In genomic region chr7:93249749-93250148, GRCh38 we compare ENCODE assay signal across 25 cellular contexts. TPM values are rescaled to one million over a fixed set of nuclear protein-coding genes. Genes with fewer than 3 reads are reported as not detected.
DNase-seq lines count a peak whose midpoint lies in the region; ATAC-seq and TF ChIP-seq lines count a peak whose summit lies in the region.
"Had no signal": no experiment of that assay in that cellular context is flagged by ENCODE, and none has a peak within 500 bp of the region (broad histone marks: within the 10 kb centered on the region; RNA-seq: fewer than 3 reads in every experiment).

No MANE protein-coding gene starts in this region.

- no peaks in the 10 kb centered on the region for H4K20me1 ChIP-seq in GM23338 (replicated peaks; ENCODE audit: insufficient read depth)

- H3K9me3 Mint-ChIP-seq in GM23338, result no peaks in the 10 kb centered on the region
- no peaks in the 10 kb centered on the region for H3K9me3 Mint-ChIP-seq in progenitor cell of endocrine pancreas (ENCODE audit: low read depth)
- H3K9me3 Mint-ChIP-seq: activated CD4-positive, alpha-beta memory T cell treated with anti-CD3 and anti-CD28 coated beads, Interleukin-2, amount 10 ng/mL, durations not matched to agents 7 days and 5 days; central memory CD8-positive, alpha-beta T cell had no signal

- no peak overlapping the region for H2AFZ ChIP-seq in GM23338

- H3K27ac Mint-ChIP-seq in GM23338 (no peak overlapping the region), progenitor cell of endocrine pancreas (no peak overlapping the region)
- H3K27ac Mint-ChIP-seq: activated CD4-positive, alpha-beta memory T cell treated with anti-CD3 and anti-CD28 coated beads, Interleukin-2, amount 10 ng/mL, durations not matched to agents 7 days and 5 days; activated naive CD8-positive, alpha-beta T cell; naive thymus-derived CD4-positive, alpha-beta T cell had no signal

- TF ChIP-seq CTCF in GM23338 (conservative IDR thresholded peaks at IDR 0.05; ENCODE audit: low read depth in 2 of 2), result no peak
- no peak for TF ChIP-seq CTCF in astrocyte of the cerebellum (IDR thresholded peaks at IDR 0.05; ENCODE audit: low read depth, low read length, missing control alignments)
- no peak for TF ChIP-seq CTCF in fibroblast of the aortic adventitia (IDR thresholded peaks at IDR 0.05; ENCODE audit: insufficient read depth, low read length)
- no peak for TF ChIP-seq CTCF in progenitor cell of endocrine pancreas (IDR thresholded peaks at IDR 0.05; ENCODE audit: unreplicated experiment)
- TF ChIP-seq CTCF in ascending aorta (IDR thresholded peaks at IDR 0.05), result no peak

- H3K27ac ChIP-seq in GM23338 (ENCODE audit: low read depth) (no peak overlapping the region), ascending aorta (no peak overlapping the region)
- H3K27ac ChIP-seq: BLaER1 treated with 17β-estradiol and CSF1 and Interleukin-3, amounts not matched to agents 10 nM and 100 nM; foreskin keratinocyte; WERI-Rb-1 had no signal

- peak; percentile 47 for DNase-seq in GM23338 (ENCODE audit: low spot score)
- peak; percentile 12 for DNase-seq in astrocyte of the cerebellum (ENCODE audit: low read depth)
- DNase-seq in fibroblast of the aortic adventitia (ENCODE audit: low read depth), result peak; percentile 51
- peak; percentile 12 for DNase-seq in progenitor cell of endocrine pancreas (ENCODE audit: low spot score, unreplicated experiment)
- DNase-seq in ascending aorta (ENCODE audit: low spot score in 2 of 2), result no peak
- DNase-seq: activated CD4-positive, alpha-beta memory T cell treated with anti-CD3 and anti-CD28 coated beads, Interleukin-2, amount 10 ng/mL, durations not matched to agents 7 days and 5 days; activated T-cell treated with anti-CD3 and anti-CD28 coated beads, Interleukin-2, amount 50 U/mL, for 48 hours; effector memory CD4-positive, alpha-beta T cell; foreskin keratinocyte; H7; naive thymus-derived CD4-positive, alpha-beta T cell; NCI-H1694; stimulated activated CD4-positive, alpha-beta T cell treated with anti-CD3 and anti-CD28 coated beads, Interleukin-4, amount 100 ng/mL, for 4 hours; stimulated activated CD8-positive, alpha-beta memory T cell treated with anti-CD3 and anti-CD28 coated beads, Interleukin-4, amount 100 ng/mL, for 48 hours; WERI-Rb-1 had no signal

- no peak overlapping the region for H3K4me3 Mint-ChIP-seq in GM23338
- H3K4me3 Mint-ChIP-seq in progenitor cell of endocrine pancreas (ENCODE audit: low read depth), result no peak overlapping the region
- H3K4me3 Mint-ChIP-seq: activated CD4-positive, alpha-beta memory T cell treated with anti-CD3 and anti-CD28 coated beads, Interleukin-2, amount 10 ng/mL, durations not matched to agents 7 days and 5 days; activated naive CD8-positive, alpha-beta T cell; central memory CD8-positive, alpha-beta T cell; naive thymus-derived CD4-positive, alpha-beta T cell had no signal

- no peaks in the 10 kb centered on the region for H3F3A ChIP-seq in GM23338 (replicated peaks; ENCODE audit: low read depth)

- H3K4me3 ChIP-seq in GM23338 (no peak overlapping the region), astrocyte of the cerebellum (ENCODE audit: low read depth, low read length) (no peak overlapping the region), fibroblast of the aortic adventitia (ENCODE audit: low read depth, low read length) (no peak overlapping the region), ascending aorta (no peak overlapping the region)
- H3K4me3 ChIP-seq: BLaER1 treated with 17β-estradiol and CSF1 and Interleukin-3, amounts not matched to agents 10 nM and 100 nM; lung; smooth muscle cell had no signal

- H3K9me3 ChIP-seq in ascending aorta, result no peaks in the 10 kb centered on the region
- H3K9me3 ChIP-seq: BLaER1 treated with 17β-estradiol and CSF1 and Interleukin-3, amounts not matched to agents 10 nM and 100 nM had no signal

- H3K4me1 Mint-ChIP-seq in GM23338 (no peaks in the 10 kb centered on the region), progenitor cell of endocrine pancreas (ENCODE audit: low read depth) (no peaks in the 10 kb centered on the region)

- ATAC-seq in GM23338, result peak; percentile 79
- ATAC-seq in HG02981 (IDR thresholded peaks at IDR 0.05; ENCODE audit: unreplicated experiment), result no peak
- no peak for ATAC-seq in GM18520 (IDR thresholded peaks at IDR 0.05; ENCODE audit: unreplicated experiment)
- ATAC-seq: foreskin keratinocyte; naive thymus-derived CD4-positive, alpha-beta T cell had no signal

- H3K36me3 ChIP-seq in GM23338 (ENCODE audit: insufficient read depth) (no peaks in the 10 kb centered on the region), ascending aorta (no peaks in the 10 kb centered on the region)
- H3K36me3 ChIP-seq: WERI-Rb-1 had no signal

- in situ Hi-C loops in astrocyte of the cerebellum (cut with HindIII; ENCODE audit: low sequenced_read_pairs), result loop anchor here (5.0 kb wide), 1 partner anchor 303 kb away; no protein-coding TSS in a partner anchor

- no peaks in the 10 kb centered on the region for H3K79me2 ChIP-seq in GM23338 (replicated peaks; ENCODE audit: insufficient read depth)

- no peaks in the 10 kb centered on the region for H3K36me3 Mint-ChIP-seq in GM23338 (ENCODE audit: low read depth)
- H3K36me3 Mint-ChIP-seq in progenitor cell of endocrine pancreas (ENCODE audit: insufficient read depth), result no peaks in the 10 kb centered on the region
- H3K36me3 Mint-ChIP-seq: activated naive CD8-positive, alpha-beta T cell had no signal

- no peaks in the 10 kb centered on the region for H3K4me1 ChIP-seq in GM23338 (ENCODE audit: insufficient read depth)
- no peaks in the 10 kb centered on the region for H3K4me1 ChIP-seq in ascending aorta
- H3K4me1 ChIP-seq: BLaER1 treated with 17β-estradiol and CSF1 and Interleukin-3, amounts not matched to agents 10 nM and 100 nM; foreskin keratinocyte had no signal

- H3K27me3 ChIP-seq in GM23338 (ENCODE audit: insufficient read depth) (no peaks in the 10 kb centered on the region), ascending aorta (no peaks in the 10 kb centered on the region)
- H3K27me3 ChIP-seq: BLaER1 treated with 17β-estradiol and CSF1 and Interleukin-3, amounts not matched to agents 10 nM and 100 nM; foreskin keratinocyte had no signal

- H3K27me3 Mint-ChIP-seq in GM23338 (ENCODE audit: insufficient read depth, low read depth, poor library complexity), result no peaks in the 10 kb centered on the region
- H3K27me3 Mint-ChIP-seq in progenitor cell of endocrine pancreas, result no peaks in the 10 kb centered on the region
- H3K27me3 Mint-ChIP-seq: activated CD4-positive, alpha-beta memory T cell treated with anti-CD3 and anti-CD28 coated beads, Interleukin-2, amount 10 ng/mL, durations not matched to agents 7 days and 5 days; activated naive CD8-positive, alpha-beta T cell; central memory CD8-positive, alpha-beta T cell; naive thymus-derived CD4-positive, alpha-beta T cell had no signal

- intact Hi-C loops in ascending aorta (cut with DNase I), result no loop called here

- H3K4me2 ChIP-seq in GM23338, result no peak overlapping the region
- H3K4me2 ChIP-seq: BLaER1 treated with 17β-estradiol and CSF1 and Interleukin-3, amounts not matched to agents 10 nM and 100 nM; smooth muscle cell had no signal

- H3K9me2 ChIP-seq in GM23338 (ENCODE audit: insufficient read depth), result no peaks in the 10 kb centered on the region

TF ChIP-seq in GM23338, 12 proteins besides CTCF, POLR2A, EP300 and RAD21:
- TF ChIP-seq ETS1 (IDR thresholded peaks at IDR 0.05) (no peak), REST (IDR thresholded peaks at IDR 0.05; ENCODE audit: unreplicated experiment) (peak; percentile 74)

RNA-seq across cellular contexts. Expression of gene VPS50, which starts 17.6 kb away (rescaled TPM):
- 12.3 and 20.5 TPM in 2 replicates for total RNA-seq in GM23338 (2014; rRNA removed; shearing (Covaris generic))
- polyA plus RNA-seq in GM23338 (2016; fragmentation: Nextera tagmentation; extraction: Ambion mirVana), result 3.2 and 4.3 TPM in 2 replicates
- total RNA-seq in fibroblast of the aortic adventitia (ENCODE audit: low replicate concordance) (32.3 and 50.0 TPM in 2 replicates), progenitor cell of endocrine pancreas (25.9 and 29.9 TPM in 2 replicates), ascending aorta (6.9 TPM)

RNA-seq across cellular contexts. Expression of gene HEPACAM2, which starts 23.5 kb away (rescaled TPM):
- not detected in 2 replicates for total RNA-seq in GM23338 (2014; rRNA removed; shearing (Covaris generic))
- not detected in 2 replicates for polyA plus RNA-seq in GM23338 (2016; fragmentation: Nextera tagmentation; extraction: Ambion mirVana)
- not detected in 2 replicates for total RNA-seq in fibroblast of the aortic adventitia (ENCODE audit: low replicate concordance)
- total RNA-seq in progenitor cell of endocrine pancreas, result 27.4 and 31.7 TPM in 2 replicates
- not detected for total RNA-seq in ascending aorta
- total RNA-seq: activated CD4-positive, alpha-beta memory T cell treated with anti-CD3 and anti-CD28 coated beads, Interleukin-2, amount 10 ng/mL, durations not matched to agents 7 days and 5 days; foreskin keratinocyte; H7; M059J; posterior vena cava; smooth muscle cell; T-helper 1 cell treated with Interleukin-12 subunit alpha and Interleukin-12 subunit beta and Interleukin-4 antibody, amounts not matched to agents 30 ng/mL and 1 ng/mL, for 36 hours had no signal
- polyA plus RNA-seq: foreskin keratinocyte; naive thymus-derived CD4-positive, alpha-beta T cell; smooth muscle cell had no signal

Comparison
In these comparisons a context has a peak if more than half of its experiments do, and no peak if none do; other contexts are left out.
1. DNase-seq: peak in GM23338 (single experiment), astrocyte of the cerebellum (single experiment), fibroblast of the aortic adventitia (single experiment) and progenitor cell of endocrine pancreas (single experiment); none in ascending aorta (0 of 2).
2. RNA of gene HEPACAM2, which starts 23.5 kb away (total RNA-seq): 27.4 to 31.7 TPM in progenitor cell of endocrine pancreas; not detected in fibroblast of the aortic adventitia, not detected in GM23338 and not detected in ascending aorta (single experiment); every median in the first group is over 10 times any median in the second.